In the genomic region with DNA sequence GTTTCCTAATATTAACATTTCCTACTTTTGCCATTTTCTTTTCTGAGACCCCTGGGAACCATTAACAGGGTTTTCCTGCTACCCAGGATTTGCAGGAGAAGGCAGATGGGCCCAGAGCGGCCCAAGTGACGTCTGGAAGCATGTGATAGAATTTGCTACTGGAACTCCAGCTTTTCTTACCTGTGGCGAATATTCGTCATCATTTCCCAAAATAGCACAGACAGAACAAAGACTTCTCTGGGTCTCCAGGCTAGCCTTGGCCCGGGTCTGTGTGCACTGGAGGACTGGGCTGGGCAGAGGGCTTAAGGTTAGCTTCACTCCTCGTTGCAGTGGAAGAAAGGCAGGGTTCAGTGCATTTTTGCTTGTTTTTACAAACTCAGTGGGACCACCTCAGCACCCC, we compare ENCODE assay signal across 1 cellular context.
TF ChIP-seq lines count a peak whose summit lies in the region.

No MANE protein-coding gene starts in this region.

TF ChIP-seq in SK-N-SH treated with all-trans-retinoic acid at 6 μM for 48 hours, 23 proteins besides CTCF, POLR2A, EP300 and RAD21 (continued from another document):
- TF ChIP-seq PPARA (CRISPR knock-in tag; IDR thresholded peaks at IDR 0.05; ENCODE audit: borderline replicate concordance): no peak
- TF ChIP-seq SNAI2 (CRISPR knock-in tag; IDR thresholded peaks at IDR 0.05): no peak
- no peak for TF ChIP-seq ZC3H10 (CRISPR knock-in tag; IDR thresholded peaks at IDR 0.05)
- TF ChIP-seq CSDC2 (CRISPR knock-in tag; IDR thresholded peaks at IDR 0.05): no peak
- TF ChIP-seq, protein P1, sequence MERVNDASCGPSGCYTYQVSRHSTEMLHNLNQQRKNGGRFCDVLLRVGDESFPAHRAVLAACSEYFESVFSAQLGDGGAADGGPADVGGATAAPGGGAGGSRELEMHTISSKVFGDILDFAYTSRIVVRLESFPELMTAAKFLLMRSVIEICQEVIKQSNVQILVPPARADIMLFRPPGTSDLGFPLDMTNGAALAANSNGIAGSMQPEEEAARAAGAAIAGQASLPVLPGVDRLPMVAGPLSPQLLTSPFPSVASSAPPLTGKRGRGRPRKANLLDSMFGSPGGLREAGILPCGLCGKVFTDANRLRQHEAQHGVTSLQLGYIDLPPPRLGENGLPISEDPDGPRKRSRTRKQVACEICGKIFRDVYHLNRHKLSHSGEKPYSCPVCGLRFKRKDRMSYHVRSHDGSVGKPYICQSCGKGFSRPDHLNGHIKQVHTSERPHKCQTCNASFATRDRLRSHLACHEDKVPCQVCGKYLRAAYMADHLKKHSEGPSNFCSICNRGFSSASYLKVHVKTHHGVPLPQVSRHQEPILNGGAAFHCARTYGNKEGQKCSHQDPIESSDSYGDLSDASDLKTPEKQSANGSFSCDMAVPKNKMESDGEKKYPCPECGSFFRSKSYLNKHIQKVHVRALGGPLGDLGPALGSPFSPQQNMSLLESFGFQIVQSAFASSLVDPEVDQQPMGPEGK (CRISPR knock-in tag; IDR thresholded peaks at IDR 0.05; ENCODE audit: borderline replicate concordance): no peak
- no peak for TF ChIP-seq RARB (CRISPR knock-in tag; IDR thresholded peaks at IDR 0.05)
- TF ChIP-seq TSHZ2 (CRISPR knock-in tag; IDR thresholded peaks at IDR 0.05): no peak
